Comparison of ENCODE assay signal across 7 cellular contexts in genomic region chr6:30885999-30886896, GRCh38. TPM values are rescaled to one million over a fixed set of nuclear protein-coding genes. Genes with fewer than 3 reads are reported as not detected.
DNase-seq lines count a peak whose midpoint lies in the region; ATAC-seq and TF ChIP-seq lines count a peak whose summit lies in the region.

No MANE protein-coding gene starts in this region.

- H3K4me3 ChIP-seq in foreskin fibroblast (ENCODE audit: low read depth in 1 of 2, low read length in 2 of 2), result peak overlapping the region; percentile 76 to 79

- ATAC-seq in natural killer cell (no peak), HG03457 (IDR thresholded peaks at IDR 0.05; ENCODE audit: unreplicated experiment) (no peak)

- TF ChIP-seq CTCF in foreskin fibroblast (IDR thresholded peaks at IDR 0.05; ENCODE audit: low read depth, low read length) (no peak), natural killer cell (IDR thresholded peaks at IDR 0.05) (no peak)

- no peaks in the 10 kb centered on the region for H3K36me3 Mint-ChIP-seq in natural killer cell

- peak; percentile 84 for DNase-seq in GM03348 (ENCODE audit: low spot score)
- peak; percentile 72 for DNase-seq in NCI-H2029 (lab: John Stamatoyannopoulos, UW)
- DNase-seq in activated T-cell treated with anti-CD3 and anti-CD28 coated beads, Interleukin-2, amount 50 U/mL, for 48 hours, result peak; percentile 39 to 45
- peak; percentile 73 to 87 for DNase-seq in foreskin fibroblast
- no peak for DNase-seq in natural killer cell
- DNase-seq in NK-92 (lab: John Stamatoyannopoulos, UW; ENCODE audit: unreplicated experiment), result no peak

- peak overlapping the region; percentile 85 for H3K4me3 Mint-ChIP-seq in natural killer cell

- no peak overlapping the region for H3K27ac Mint-ChIP-seq in natural killer cell

- intact Hi-C loops in natural killer cell (cut with micrococcal nuclease), result no loop called here

- H3K27me3 Mint-ChIP-seq in natural killer cell (ENCODE audit: low read depth in 2 of 2), result peaks cover 7 to 28% of the 10 kb centered on the region in 2 donors

- peaks cover 16 to 31% of the 10 kb centered on the region in 2 donors for H3K4me1 Mint-ChIP-seq in natural killer cell

- H3K9me3 Mint-ChIP-seq in natural killer cell, result no peaks in the 10 kb centered on the region

RNA-seq across cellular contexts. Expression of gene DDR1, which starts 1.9 kb away (rescaled TPM):
- 1 to 10 TPM; 2.6 to 7.4 (median 5.2) TPM for total RNA-seq in natural killer cell

RNA-seq across cellular contexts. Expression of gene GTF2H4, which starts 21.8 kb away (rescaled TPM):
- total RNA-seq in natural killer cell, result 10 to 100 TPM; 13.5 to 17.9 (median 15.7) TPM

RNA-seq across cellular contexts. Expression of gene VARS2, which starts 27.8 kb away (rescaled TPM):
- total RNA-seq in natural killer cell, result 10 to 100 TPM; 16.9 to 36.7 (median 24.5) TPM

RNA-seq across cellular contexts. Expression of gene SFTA2, which starts 45.7 kb away (rescaled TPM):
- not detected for total RNA-seq in natural killer cell

RNA-seq across cellular contexts. Expression of gene MUCL3, which starts 54.5 kb away (rescaled TPM):
- total RNA-seq in natural killer cell, result not detected

Comparison
In these comparisons a context has a peak if more than half of its experiments do, and no peak if none do; other contexts are left out.
1. DNase-seq: peak in GM03348 (single experiment), NCI-H2029 (single experiment), activated T-cell treated with anti-CD3 and anti-CD28 coated beads, Interleukin-2, amount 50 U/mL, for 48 hours (2 of 2) and foreskin fibroblast (2 of 2); none in natural killer cell (single experiment) and NK-92 (single experiment).